10 cellular contexts compared by ENCODE assay signal in genomic region chr14:96253140-96253539, GRCh38. TPM values are rescaled to one million over a fixed set of nuclear protein-coding genes. Genes with fewer than 3 reads are reported as not detected.
A peak's percentile ranks its signal among the peaks of the same experiment; 100 is the strongest.
DNase-seq lines count a peak whose midpoint lies in the region; ATAC-seq and TF ChIP-seq lines count a peak whose summit lies in the region.
"Had no signal": no experiment of that assay in that cellular context is flagged by ENCODE, and none has a peak within 500 bp of the region (broad histone marks: within the 10 kb centered on the region; RNA-seq: fewer than 3 reads in every experiment).

No MANE protein-coding gene starts in this region.

- H3K27me3 ChIP-seq in HCT116 (ENCODE audit: insufficient read depth, low read length) (peaks cover 23% of the 10 kb centered on the region), hepatocyte (no peaks in the 10 kb centered on the region), transverse colon (no peaks in the 10 kb centered on the region)

- H3K4me1 ChIP-seq in HCT116 (ENCODE audit: control insufficient read depth in 1 of 2, insufficient read depth in 2 of 2, low read length in 2 of 2) (peaks cover 0 to 8% of the 10 kb centered on the region in 2 experiments; a peak in 1 of 4 replicates), hepatocyte (ENCODE audit: insufficient read depth) (peaks cover 13% of the 10 kb centered on the region), transverse colon (peaks cover 4 to 42% (median 10%) of the 10 kb centered on the region in 4 donors)

- no peak overlapping the region for H3K9ac ChIP-seq in HCT116 (ENCODE audit: low read length)

- H4K20me1 ChIP-seq in HCT116 (ENCODE audit: insufficient read depth) (no peaks in the 10 kb centered on the region), hepatocyte (ENCODE audit: insufficient read depth, poor library complexity, severe bottlenecking) (no peaks in the 10 kb centered on the region)

- no peaks in the 10 kb centered on the region for H3K79me2 ChIP-seq in HCT116 (ENCODE audit: insufficient read depth, low read length)
- H3K79me2 ChIP-seq in hepatocyte = no peaks in the 10 kb centered on the region

- no peak for TF ChIP-seq POLR2A in HCT116 (IDR thresholded peaks at IDR 0.05; ENCODE audit: borderline replicate concordance, extremely low read depth, insufficient read depth, insufficient read length)
- TF ChIP-seq POLR2A in transverse colon (IDR thresholded peaks at IDR 0.05) = no peak

- TF ChIP-seq CTCF in HCT116 (IDR thresholded peaks at IDR 0.05 in 2 of 3, conservative IDR thresholded peaks at IDR 0.05 in 1 of 3; ENCODE audit: borderline replicate concordance in 1 of 3, insufficient read depth in 1 of 3, low read depth in 2 of 3, low read length in 2 of 3) (no peak), hepatocyte (IDR thresholded peaks at IDR 0.05; ENCODE audit: poor library complexity) (no peak), transverse colon (IDR thresholded peaks at IDR 0.05) (no peak)

- H2AFZ ChIP-seq in HCT116 (ENCODE audit: low read depth, low read length, poor library complexity, severe bottlenecking) = no peak overlapping the region
- no peak overlapping the region for H2AFZ ChIP-seq in hepatocyte

- H3K36me3 ChIP-seq in HCT116 (ENCODE audit: control insufficient read depth in 1 of 2, insufficient read depth in 2 of 2, low read length in 2 of 2) (no peaks in the 10 kb centered on the region), hepatocyte (replicated peaks; ENCODE audit: insufficient read depth, low read depth) (no peaks in the 10 kb centered on the region), transverse colon (no peaks in the 10 kb centered on the region)

- TF ChIP-seq EP300 in transverse colon (IDR thresholded peaks at IDR 0.05; ENCODE audit: low read depth) = no peak

- 26% methylated on average over 6 of the region's 6 CpGs for WGBS in hepatocyte (ENCODE audit: low lambda C conversion rate, missing lambda C conversion rate)
- 31 to 65% methylated on average over 3 to 6 of the region's 6 CpGs for WGBS in transverse colon (ENCODE audit: low coverage in 1 of 2), 2 donors

- H3K27ac Mint-ChIP-seq in T-helper 17 cell = no peak overlapping the region
- H3K27ac Mint-ChIP-seq: dendritic cell treated with granulocyte-macrophage colony-stimulating factor and Interleukin-4, amounts not matched to agents 40 ng/mL and 50 ng/mL, for 4 days had no signal

- in situ Hi-C loops in transverse colon (cut with MboI; ENCODE audit: low pct_ligation_motif_present in 1 of 4, low pct_unique_long_range_greater_than_20kb in 1 of 4, low sequenced_read_pairs in 3 of 4) = no loop called here

- H3K4me2 ChIP-seq in HCT116 (ENCODE audit: low read length) (peak overlapping the region; percentile 42), hepatocyte (no peak overlapping the region)

- H3K9me3 ChIP-seq in HCT116 (ENCODE audit: control insufficient read depth in 1 of 2, insufficient read depth in 1 of 2, low read depth in 1 of 2, low read length in 2 of 2) (no peaks in the 10 kb centered on the region), T-helper 17 cell (ENCODE audit: control insufficient read depth, low read length, poor library complexity, severe bottlenecking) (no peaks in the 10 kb centered on the region), hepatocyte (ENCODE audit: low read depth) (no peaks in the 10 kb centered on the region), transverse colon (no peaks in the 10 kb centered on the region)

- DNase-seq in HCT116 (ENCODE audit: low read depth, low spot score) (no peak), T-helper 17 cell (no peak), hepatocyte (ENCODE audit: low spot score) (peak; percentile 78), transverse colon (no peak), C1 segment of cervical spinal cord (lab: John Stamatoyannopoulos, UW) (no peak), hippocampal formation (lab: John Stamatoyannopoulos, UW) (no peak)
- DNase-seq: stimulated activated CD4-positive, alpha-beta T cell treated with anti-CD3 and anti-CD28 coated beads, Interleukin-2, amount 100 ng/mL, for 48 hours had no signal

- H3K27me3 Mint-ChIP-seq in T-helper 17 cell = peaks cover 85% of the 10 kb centered on the region

- CTCF ChIA-PET in HCT116 (lab: Charles Lee) = no interaction called here

- POLR2A ChIA-PET in HCT116 (lab: Charles Lee) = no interaction called here

- H3K4me1 Mint-ChIP-seq in T-helper 17 cell = peaks cover 7% of the 10 kb centered on the region

- no peaks in the 10 kb centered on the region for H3K9me2 ChIP-seq in HCT116 (ENCODE audit: insufficient read depth)
- no peaks in the 10 kb centered on the region for H3K9me2 ChIP-seq in hepatocyte (replicated peaks; ENCODE audit: insufficient read depth)

- H3K4me3 ChIP-seq in HCT116 (replicated peaks in 1 of 2; ENCODE audit: low read depth in 1 of 2, low read length in 2 of 2) = no peak overlapping the region
- H3K4me3 ChIP-seq in hepatocyte = no peak overlapping the region
- no peak overlapping the region for H3K4me3 ChIP-seq in transverse colon

- RAD21 ChIA-PET in HCT116 (lab: Charles Lee; ENCODE audit: low non-redundant PET in 1 of 2, low total read pairs in 2 of 2, uncharacterized antibody in 2 of 2, unreplicated experiment in 2 of 2) = no interaction called here

- TF ChIP-seq RAD21 in HCT116 (IDR thresholded peaks at IDR 0.05; ENCODE audit: low read depth) = no peak

- peak overlapping the region; percentile 26 for H3K4me3 Mint-ChIP-seq in T-helper 17 cell
- H3K4me3 Mint-ChIP-seq: dendritic cell treated with granulocyte-macrophage colony-stimulating factor and Interleukin-4, amounts not matched to agents 40 ng/mL and 50 ng/mL, for 4 days had no signal

- no peak overlapping the region for H3K27ac ChIP-seq in HCT116 (ENCODE audit: low read depth, low read length)
- peak overlapping the region; percentile 84 for H3K27ac ChIP-seq in hepatocyte
- H3K27ac ChIP-seq in transverse colon = peak overlapping the region; percentile 44 to 78 (median 67)

- peaks cover 3% of the 10 kb centered on the region for H3K36me3 Mint-ChIP-seq in T-helper 17 cell (ENCODE audit: low read depth)

- intact Hi-C loops in HCT116 (cut with micrococcal nuclease) (no loop called here), transverse colon (cut with DNase I; ENCODE audit: low total_unique reads) (no loop called here)

- ATAC-seq in HCT116 = peak; percentile 65; the same call in 1 of the 2 replicates
- ATAC-seq in T-helper 17 cell = no peak
- no peak for ATAC-seq in HG03025 (IDR thresholded peaks at IDR 0.05; ENCODE audit: low FRiP score, unreplicated experiment)
- ATAC-seq: left lobe of liver had no signal

- no TSS peak for BruUV-seq in HCT116 (replicated peaks; lab: Mats Ljungman, UMichigan)

TF ChIP-seq in HCT116, 20 proteins besides CTCF, POLR2A, EP300 and RAD21 (continues in another document):
- no peak for TF ChIP-seq SRF (IDR thresholded peaks at IDR 0.05; ENCODE audit: low read depth)
- no peak for TF ChIP-seq ZFX (IDR thresholded peaks at IDR 0.05)
- TF ChIP-seq SP1 (IDR thresholded peaks at IDR 0.05; ENCODE audit: low read depth) = no peak
- no peak for TF ChIP-seq JUND (IDR thresholded peaks at IDR 0.05)
- no peak for TF ChIP-seq MAX (IDR thresholded peaks at IDR 0.05)
- TF ChIP-seq EGR1 (IDR thresholded peaks at IDR 0.05; ENCODE audit: low read depth) = no peak
- TF ChIP-seq ELF1 (IDR thresholded peaks at IDR 0.05; ENCODE audit: borderline replicate concordance, low read depth) = no peak
- no peak for TF ChIP-seq POLR2AphosphoS5 (IDR thresholded peaks at IDR 0.05; ENCODE audit: low read depth, low read length)
- TF ChIP-seq, protein P1, sequence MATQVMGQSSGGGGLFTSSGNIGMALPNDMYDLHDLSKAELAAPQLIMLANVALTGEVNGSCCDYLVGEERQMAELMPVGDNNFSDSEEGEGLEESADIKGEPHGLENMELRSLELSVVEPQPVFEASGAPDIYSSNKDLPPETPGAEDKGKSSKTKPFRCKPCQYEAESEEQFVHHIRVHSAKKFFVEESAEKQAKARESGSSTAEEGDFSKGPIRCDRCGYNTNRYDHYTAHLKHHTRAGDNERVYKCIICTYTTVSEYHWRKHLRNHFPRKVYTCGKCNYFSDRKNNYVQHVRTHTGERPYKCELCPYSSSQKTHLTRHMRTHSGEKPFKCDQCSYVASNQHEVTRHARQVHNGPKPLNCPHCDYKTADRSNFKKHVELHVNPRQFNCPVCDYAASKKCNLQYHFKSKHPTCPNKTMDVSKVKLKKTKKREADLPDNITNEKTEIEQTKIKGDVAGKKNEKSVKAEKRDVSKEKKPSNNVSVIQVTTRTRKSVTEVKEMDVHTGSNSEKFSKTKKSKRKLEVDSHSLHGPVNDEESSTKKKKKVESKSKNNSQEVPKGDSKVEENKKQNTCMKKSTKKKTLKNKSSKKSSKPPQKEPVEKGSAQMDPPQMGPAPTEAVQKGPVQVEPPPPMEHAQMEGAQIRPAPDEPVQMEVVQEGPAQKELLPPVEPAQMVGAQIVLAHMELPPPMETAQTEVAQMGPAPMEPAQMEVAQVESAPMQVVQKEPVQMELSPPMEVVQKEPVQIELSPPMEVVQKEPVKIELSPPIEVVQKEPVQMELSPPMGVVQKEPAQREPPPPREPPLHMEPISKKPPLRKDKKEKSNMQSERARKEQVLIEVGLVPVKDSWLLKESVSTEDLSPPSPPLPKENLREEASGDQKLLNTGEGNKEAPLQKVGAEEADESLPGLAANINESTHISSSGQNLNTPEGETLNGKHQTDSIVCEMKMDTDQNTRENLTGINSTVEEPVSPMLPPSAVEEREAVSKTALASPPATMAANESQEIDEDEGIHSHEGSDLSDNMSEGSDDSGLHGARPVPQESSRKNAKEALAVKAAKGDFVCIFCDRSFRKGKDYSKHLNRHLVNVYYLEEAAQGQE (IDR thresholded peaks at IDR 0.05; ENCODE audit: low read depth) = no peak
- TF ChIP-seq TCF7L2 (IDR thresholded peaks at IDR 0.05; ENCODE audit: borderline replicate concordance, extremely low read depth, insufficient read depth, insufficient read length) = no peak

RNA-seq across cellular contexts. Expression of gene BDKRB1, which starts 2.9 kb away (rescaled TPM):
- total RNA-seq in HCT116 (2021; ENCODE audit: unreplicated experiment) (not detected), T-helper 17 cell (not detected), hepatocyte (11.9 and 15.3 TPM in 2 replicates), transverse colon (1 to 10 TPM; 1.1 to 4.4 (median 2.3) TPM)
- polyA plus RNA-seq in HCT116 (2012) = 0.35 and 0.38 TPM in 2 replicates
- polyA plus RNA-seq in hepatocyte = 33.0 and 48.6 TPM in 2 replicates
- total RNA-seq: left lobe of liver had no signal

RNA-seq across cellular contexts. Expression of gene BDKRB2, which starts 48.5 kb away (rescaled TPM):
- total RNA-seq in HCT116 (2021; ENCODE audit: unreplicated experiment) (0.49 TPM), T-helper 17 cell (not detected), hepatocyte (4.7 and 5.9 TPM in 2 replicates), transverse colon (10 to 100 TPM in 3 of 4 donors, 1 to 10 TPM in 1; 2.6 to 19.8 (median 17.4) TPM)
- polyA plus RNA-seq in HCT116 (2012) = 0.61 and 0.72 TPM in 2 replicates
- 4.4 and 5.2 TPM in 2 replicates for polyA plus RNA-seq in hepatocyte
